Comparison of ENCODE assay signal across 10 cellular contexts in the genomic region with DNA sequence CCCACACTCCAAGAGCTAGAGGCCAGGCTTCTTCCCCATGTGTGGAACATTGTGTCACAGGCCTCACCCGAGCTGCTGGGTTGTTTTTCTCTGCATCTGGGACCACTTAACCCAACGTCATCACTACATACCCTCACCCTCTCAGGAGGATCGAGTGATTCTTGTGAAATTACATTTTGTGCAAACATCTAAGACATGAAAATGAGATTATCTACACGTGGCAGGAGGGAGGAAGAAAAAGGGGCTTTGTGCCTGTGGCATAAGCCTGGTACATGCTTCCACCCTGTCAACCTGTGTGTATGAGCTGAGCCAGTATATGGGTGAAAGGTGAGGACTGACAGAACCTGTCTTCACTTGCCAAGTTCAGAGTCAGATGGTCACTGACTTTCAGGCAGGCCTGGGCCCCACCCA. TPM values are rescaled to one million over a fixed set of nuclear protein-coding genes. Genes with fewer than 3 reads are reported as not detected.
DNase-seq lines count a peak whose midpoint lies in the region; ATAC-seq and TF ChIP-seq lines count a peak whose summit lies in the region.
"Had no signal": no experiment of that assay in that cellular context is flagged by ENCODE, and none has a peak within 500 bp of the region (broad histone marks: within the 10 kb centered on the region; RNA-seq: fewer than 3 reads in every experiment).

No MANE protein-coding gene starts in this region.

- no peaks in the 10 kb centered on the region for H3K79me2 ChIP-seq in H9 (ENCODE audit: insufficient read depth, low read length)

- peaks cover 2% of the 10 kb centered on the region; the same call in 1 of the 2 replicates for H3K4me1 ChIP-seq in H9 (ENCODE audit: insufficient read depth, low read length)

- peak overlapping the region in 2 of 3 experiments; percentile 95; a peak in 2 of 7 replicates for H3K27ac Mint-ChIP-seq in H9
- H3K27ac Mint-ChIP-seq in activated naive CD4-positive, alpha-beta T cell treated with anti-CD3 and anti-CD28 coated beads, Interleukin-2, amount 50 U/mL, for 72 hours, result peak overlapping the region; percentile 99
- peak overlapping the region; percentile 96 for H3K27ac Mint-ChIP-seq in stimulated activated effector memory CD8-positive, alpha-beta T cell treated with anti-CD3 and anti-CD28 coated beads, Interleukin-12 subunit alpha, Interleukin-12 subunit beta, amount 100 ng/mL, for 72 hours

- no peak overlapping the region for H3K9ac ChIP-seq in H9 (ENCODE audit: extremely low read depth, insufficient read length, low read length)

- no peak overlapping the region for H3K27ac ChIP-seq in H9 (ENCODE audit: insufficient read length, low read depth, low read length)

- peaks cover 19 to 22% of the 10 kb centered on the region in 2 experiments for H3K4me1 Mint-ChIP-seq in H9
- H3K4me1 Mint-ChIP-seq in stimulated activated effector memory CD8-positive, alpha-beta T cell treated with anti-CD3 and anti-CD28 coated beads, Interleukin-12 subunit alpha, Interleukin-12 subunit beta, amount 100 ng/mL, for 72 hours, result peaks cover 24% of the 10 kb centered on the region

- TF ChIP-seq CTCF in H9 (conservative IDR thresholded peaks at IDR 0.05) (no peak), GM13977 (IDR thresholded peaks at IDR 0.05; ENCODE audit: extremely low read depth, insufficient read depth, missing control alignments) (no peak)

- in situ Hi-C loops in GM13977 (cut with MboI; ENCODE audit: low pct_unique_long_range_greater_than_20kb, low sequenced_read_pairs, unreplicated experiment), result no loop called here

- H3K27me3 Mint-ChIP-seq in H9 (ENCODE audit: low read depth), result peaks cover 14% of the 10 kb centered on the region

- peaks cover 0 to under 1% of the 10 kb centered on the region in 2 experiments; a peak in 2 of 5 replicates for H3K9me3 Mint-ChIP-seq in H9
- H3K9me3 Mint-ChIP-seq in activated naive CD4-positive, alpha-beta T cell treated with anti-CD3 and anti-CD28 coated beads, Interleukin-2, amount 50 U/mL, for 72 hours, result no peaks in the 10 kb centered on the region
- no peaks in the 10 kb centered on the region for H3K9me3 Mint-ChIP-seq in stimulated activated effector memory CD8-positive, alpha-beta T cell treated with anti-CD3 and anti-CD28 coated beads, Interleukin-12 subunit alpha, Interleukin-12 subunit beta, amount 100 ng/mL, for 72 hours

- no peak overlapping the region for H3K23ac ChIP-seq in H9 (ENCODE audit: insufficient read length, low read depth, low read length)

- no peaks in the 10 kb centered on the region for H4K20me1 ChIP-seq in H9 (ENCODE audit: control insufficient read depth, insufficient read depth, insufficient read length)

- no peak for ATAC-seq in activated naive CD4-positive, alpha-beta T cell treated with anti-CD3 and anti-CD28 coated beads, Interleukin-2, amount 50 U/mL, for 72 hours
- peak; percentile 64 for ATAC-seq in left ventricle myocardium superior
- ATAC-seq in stimulated activated effector memory CD8-positive, alpha-beta T cell treated with anti-CD3 and anti-CD28 coated beads, Interleukin-12 subunit alpha, Interleukin-12 subunit beta, amount 100 ng/mL, for 72 hours, result no peak
- ATAC-seq in HG02610 (IDR thresholded peaks at IDR 0.05; ENCODE audit: unreplicated experiment), result no peak

- H3K14ac ChIP-seq in H9 (ENCODE audit: insufficient read depth, low read length), result no peak overlapping the region

- DNase-seq in H9 (no peak), left ventricle myocardium superior (no peak), NCI-H2196 (lab: John Stamatoyannopoulos, UW; ENCODE audit: unreplicated experiment) (no peak), AML-193 (lab: John Stamatoyannopoulos, UW) (no peak), GM13977 (ENCODE audit: low spot score) (no peak)
- no peak for DNase-seq in activated naive CD4-positive, alpha-beta T cell treated with anti-CD3 and anti-CD28 coated beads, Interleukin-2, amount 50 U/mL, for 72 hours (ENCODE audit: low spot score in 2 of 2)
- no peak for DNase-seq in stimulated activated effector memory CD8-positive, alpha-beta T cell treated with anti-CD3 and anti-CD28 coated beads, Interleukin-12 subunit alpha, Interleukin-12 subunit beta, amount 100 ng/mL, for 72 hours (ENCODE audit: low spot score in 2 of 2)
- DNase-seq: GOT3, NCI-H524 treated with DMSO at 0.1 percent for 48 hours had no signal

- no peak overlapping the region for H4K5ac ChIP-seq in H9 (ENCODE audit: insufficient read length, low read depth, low read length)

- no peak overlapping the region for H3K4me2 ChIP-seq in H9 (ENCODE audit: insufficient read depth, insufficient read length, low read length)

- H3K79me1 ChIP-seq in H9 (ENCODE audit: insufficient read depth, low read depth, low read length, poor library complexity, severe bottlenecking), result peaks cover 3% of the 10 kb centered on the region

- no CpG with 5 or more reads among the region's 4 CpGs for WGBS in H9 (ENCODE audit: extremely low coverage, insufficient read length, low lambda C conversion rate)

- H3K23me2 ChIP-seq in H9 (ENCODE audit: insufficient read length, low read depth, low read length, poor library complexity, severe bottlenecking), result peaks cover 15% of the 10 kb centered on the region

- no peaks in the 10 kb centered on the region for H3K27me3 ChIP-seq in H9 (ENCODE audit: insufficient read depth, low read length)

- H2AK5ac ChIP-seq in H9 (ENCODE audit: insufficient read length, low read length), result no peak overlapping the region

- H2BK12ac ChIP-seq in H9 (ENCODE audit: insufficient read length, low read depth, low read length), result no peak overlapping the region

- H2AFZ ChIP-seq in H9 (ENCODE audit: low read length), result no peak overlapping the region

- H4K91ac ChIP-seq in H9 (ENCODE audit: insufficient read length, low read depth, low read length), result no peak overlapping the region

- H3K4ac ChIP-seq in H9 (ENCODE audit: low read depth, low read length), result no peak overlapping the region

- no peak overlapping the region for H2BK5ac ChIP-seq in H9 (ENCODE audit: insufficient read length, low read length)

- H3K4me3 Mint-ChIP-seq in H9, result peak overlapping the region; percentile 84 to 95
- H3K4me3 Mint-ChIP-seq in stimulated activated effector memory CD8-positive, alpha-beta T cell treated with anti-CD3 and anti-CD28 coated beads, Interleukin-12 subunit alpha, Interleukin-12 subunit beta, amount 100 ng/mL, for 72 hours, result peak overlapping the region; percentile 84

- peaks cover 14 to 33% (median 28%) of the 10 kb centered on the region in 3 experiments for H3K36me3 Mint-ChIP-seq in H9 (ENCODE audit: insufficient read depth in 1 of 3, low read depth in 3 of 3)
- H3K36me3 Mint-ChIP-seq in activated naive CD4-positive, alpha-beta T cell treated with anti-CD3 and anti-CD28 coated beads, Interleukin-2, amount 50 U/mL, for 72 hours, result peaks cover 16 to 28% of the 10 kb centered on the region in 2 donors
- peaks cover 31% of the 10 kb centered on the region for H3K36me3 Mint-ChIP-seq in stimulated activated effector memory CD8-positive, alpha-beta T cell treated with anti-CD3 and anti-CD28 coated beads, Interleukin-12 subunit alpha, Interleukin-12 subunit beta, amount 100 ng/mL, for 72 hours

- intact Hi-C loops in left ventricle myocardium superior (cut with micrococcal nuclease), result no loop called here

- H4K8ac ChIP-seq in H9 (replicated peaks; ENCODE audit: insufficient read length, low read depth, low read length), result no peak overlapping the region

- no peak overlapping the region for H3K18ac ChIP-seq in H9 (ENCODE audit: insufficient read length, low read depth, low read length)

- H3T11ph ChIP-seq in H9 (ENCODE audit: low read length), result no peak overlapping the region

- H2BK20ac ChIP-seq in H9 (ENCODE audit: low read depth, low read length, poor library complexity, severe bottlenecking), result no peak overlapping the region

- H3K9me3 ChIP-seq in H9 (ENCODE audit: control insufficient read depth, low read depth, low read length), result no peaks in the 10 kb centered on the region

- no peak overlapping the region for H3K56ac ChIP-seq in H9 (ENCODE audit: insufficient read length, low read depth, low read length)

- no peak overlapping the region for H2BK15ac ChIP-seq in H9 (ENCODE audit: low read depth, low read length)

- H2BK120ac ChIP-seq in H9 (ENCODE audit: low read depth, low read length, poor library complexity, severe bottlenecking), result no peak overlapping the region

RNA-seq across cellular contexts. Expression of gene CPT2, which starts 1.6 kb away (rescaled TPM):
- 28.9 and 33.2 TPM in 2 replicates for total RNA-seq in H9 (2021)
- 10 to 100 TPM; 11.3 to 22.8 TPM for total RNA-seq in activated naive CD4-positive, alpha-beta T cell treated with anti-CD3 and anti-CD28 coated beads, Interleukin-2, amount 50 U/mL, for 72 hours
- total RNA-seq in left ventricle myocardium superior, result 31.0 TPM

RNA-seq across cellular contexts. Expression of gene CZIB, which starts 22.2 kb away (rescaled TPM):
- total RNA-seq in H9 (2021), result 67.0 and 73.2 TPM in 2 replicates
- total RNA-seq in activated naive CD4-positive, alpha-beta T cell treated with anti-CD3 and anti-CD28 coated beads, Interleukin-2, amount 50 U/mL, for 72 hours, result 10 to 100 TPM; 40.0 to 67.6 TPM
- total RNA-seq in left ventricle myocardium superior, result 56.4 TPM

RNA-seq across cellular contexts. Expression of gene MAGOH, which starts 40.1 kb away (rescaled TPM):
- total RNA-seq in H9 (2021) (81.2 and 82.7 TPM in 2 replicates), left ventricle myocardium superior (25.0 TPM)
- total RNA-seq in activated naive CD4-positive, alpha-beta T cell treated with anti-CD3 and anti-CD28 coated beads, Interleukin-2, amount 50 U/mL, for 72 hours, result 10 to 100 TPM; 71.7 to 92.1 TPM

RNA-seq across cellular contexts. Expression of gene SLC1A7, which starts 55.8 kb away (rescaled TPM):
- total RNA-seq in H9 (2021) (not detected in 2 replicates), left ventricle myocardium superior (0.32 TPM)
- not detected for total RNA-seq in activated naive CD4-positive, alpha-beta T cell treated with anti-CD3 and anti-CD28 coated beads, Interleukin-2, amount 50 U/mL, for 72 hours
